In genomic region chr4:81930506-81931238, GRCh38 we compare ENCODE assay signal across 21 cellular contexts.
"Had no signal": no experiment of that assay in that cellular context is flagged by ENCODE, and none has a peak within 500 bp of the region (broad histone marks: within the 10 kb centered on the region; RNA-seq: fewer than 3 reads in every experiment).

No MANE protein-coding gene starts in this region.

- ATAC-seq: gastrocnemius medialis, heart left ventricle had no signal

- H3K9me3 Mint-ChIP-seq: activated T-cell treated with anti-CD3 and anti-CD28 coated beads, Interleukin-2, amount 50 U/mL, for 24 hours; central memory CD8-positive, alpha-beta T cell had no signal

- H3K27ac Mint-ChIP-seq: activated naive CD4-positive, alpha-beta T cell treated with anti-CD3 and anti-CD28 coated beads for 36 hours; activated T-cell treated with anti-CD3 and anti-CD28 coated beads, Interleukin-2, amount 50 U/mL, for 24 hours; immature natural killer cell; nephron had no signal

- H3K4me3 ChIP-seq: ascending aorta, colonic mucosa, gastrocnemius medialis, heart left ventricle, left ventricle myocardium inferior, stomach, testis, upper lobe of left lung had no signal

- H3K36me3 Mint-ChIP-seq: immature natural killer cell had no signal

- DNase-seq: activated CD4-positive, alpha-beta T cell treated with anti-CD3 and anti-CD28 coated beads for 1 hour; activated naive CD4-positive, alpha-beta T cell treated with anti-CD3 and anti-CD28 coated beads for 36 hours; activated T-cell treated with anti-CD3 and anti-CD28 coated beads, Interleukin-2, amount 50 U/mL, for 24 hours; colonic mucosa; erythroblast; gastrocnemius medialis; heart left ventricle; immature natural killer cell; kidney glomerular epithelial cell; left ventricle myocardium inferior; mammary epithelial cell; midbrain; posterior cingulate gyrus; stimulated activated CD4-positive, alpha-beta T cell treated with anti-CD3 and anti-CD28 coated beads, Interleukin-2, amount 100 ng/mL, for 24 hours; stomach; testis; upper lobe of left lung; WERI-Rb-1 had no signal

- H3K4me1 Mint-ChIP-seq: central memory CD8-positive, alpha-beta T cell; immature natural killer cell; nephron had no signal

- H3K4me3 Mint-ChIP-seq: activated naive CD4-positive, alpha-beta T cell treated with anti-CD3 and anti-CD28 coated beads for 36 hours; activated T-cell treated with anti-CD3 and anti-CD28 coated beads, Interleukin-2, amount 50 U/mL, for 24 hours; central memory CD8-positive, alpha-beta T cell; immature natural killer cell; nephron had no signal
